Comparison of ENCODE assay signal across 40 cellular contexts in genomic region chr21:36646645-36647044, GRCh38. TPM values are rescaled to one million over a fixed set of nuclear protein-coding genes. Genes with fewer than 3 reads are reported as not detected.
"Had no signal": no experiment of that assay in that cellular context is flagged by ENCODE, and none has a peak within 500 bp of the region (broad histone marks: within the 10 kb centered on the region; RNA-seq: fewer than 3 reads in every experiment).

No MANE protein-coding gene starts in this region.

- FAIRE-seq: kidney had no signal

- H3K27ac Mint-ChIP-seq: activated CD4-positive, alpha-beta memory T cell treated with anti-CD3 and anti-CD28 coated beads for 36 hours; activated naive CD4-positive, alpha-beta T cell treated with anti-CD3 and anti-CD28 coated beads for 36 hours; activated naive CD8-positive, alpha-beta T cell treated with anti-CD3 and anti-CD28 coated beads, Interleukin-2, amount 10 ng/mL, durations not matched to agents 7 days and 5 days; activated T-helper 1 cell treated with anti-CD3 and anti-CD28 coated beads, Interleukin-12 subunit alpha, Interleukin-12 subunit beta, Interleukin-2, Interleukin-4 antibody, amounts not matched to agents 30 ng/mL and 10 ng/mL and 1 ng/mL, durations not matched to agents 14 hours and 24 hours and 36 hours; brain; immature natural killer cell; natural killer cell treated with Interleukin-12 subunit alpha and Interleukin-12 subunit beta and Interleukin-15 and Interleukin-18, amount 100 ng/mL, for 72 hours; progenitor cell of endocrine pancreas; stimulated activated memory B cell treated with anti-CD40 and anti-IgM and Interleukin-4, amounts not matched to agents 10 μg/mL and 1 μg/mL and 100 μg/mL, for 72 hours; T-helper 1 cell treated with Interleukin-12 subunit alpha and Interleukin-12 subunit beta and Interleukin-4 antibody, amounts not matched to agents 30 μg/mL and 1 μg/mL, for 36 hours had no signal

- H3K27me3 ChIP-seq: ascending aorta, ovary, thyroid gland, upper lobe of left lung had no signal

- DNase-seq: activated CD4-positive, alpha-beta memory T cell treated with anti-CD3 and anti-CD28 coated beads for 36 hours; activated CD4-positive, alpha-beta T cell treated with anti-CD3 and anti-CD28 coated beads for 48 hours; activated CD8-positive, alpha-beta memory T cell treated with anti-CD3 and anti-CD28 coated beads, Interleukin-2, amount 50 U/mL, for 4 hours; activated effector memory CD4-positive, alpha-beta T cell treated with anti-CD3 and anti-CD28 coated beads, Interleukin-2, amount 50 U/mL, for 16 hours; activated naive CD4-positive, alpha-beta T cell treated with anti-CD3 and anti-CD28 coated beads for 36 hours; activated naive CD8-positive, alpha-beta T cell treated with anti-CD3 and anti-CD28 coated beads, Interleukin-2, amount 10 ng/mL, durations not matched to agents 7 days and 5 days; activated T-cell treated with anti-CD3 and anti-CD28 coated beads, Interleukin-2, amount 50 U/mL, for 1 hour; dorsolateral prefrontal cortex; effector memory CD4-positive, alpha-beta T cell; head of caudate nucleus; hypothalamus; immature natural killer cell; kidney; left colon; mucosa of descending colon; ovary; stimulated activated CD4-positive, alpha-beta T cell treated with anti-CD3 and anti-CD28 coated beads, Interleukin-1b, Interleukin-23, amount 100 ng/mL, for 48 hours; stimulated activated CD4-positive, alpha-beta T cell treated with anti-CD3 and anti-CD28 coated beads, Interleukin-4, amount 100 ng/mL, for 4 hours; stimulated activated CD8-positive, alpha-beta memory T cell treated with anti-CD3 and anti-CD28 coated beads, Interleukin-4, amount 100 ng/mL, for 48 hours; stomach; T-helper 9 cell; thyroid gland; upper lobe of left lung; WERI-Rb-1 had no signal

- H3K4me2 ChIP-seq: smooth muscle cell had no signal

- ATAC-seq: activated CD4-positive, CD25-positive, alpha-beta regulatory T cell treated with anti-CD3 and anti-CD28 coated beads, Interleukin-2, amount 50 U/mL, for 24 hours; left colon; mucosa of descending colon; natural killer cell treated with Interleukin-12 subunit alpha and Interleukin-12 subunit beta and Interleukin-15 and Interleukin-18, amount 100 ng/mL, for 72 hours; sciatic nerve; stimulated activated memory B cell treated with anti-CD40 and anti-IgM and Interleukin-4, amounts not matched to agents 10 μg/mL and 1 μg/mL and 100 μg/mL, for 72 hours had no signal

- H3K4me1 ChIP-seq: ascending aorta, thyroid gland, upper lobe of left lung had no signal

- H3K36me3 ChIP-seq: ascending aorta, ovary, stomach, thyroid gland, upper lobe of left lung, WERI-Rb-1 had no signal

- H3K4me3 ChIP-seq: ascending aorta, coronary artery, dorsolateral prefrontal cortex, mucosa of descending colon, ovary, smooth muscle cell, stomach, thyroid gland, upper lobe of left lung had no signal

- H3K9me3 ChIP-seq: ascending aorta, mucosa of descending colon, ovary, stomach, thyroid gland, upper lobe of left lung had no signal

- H3K4me3 Mint-ChIP-seq: activated CD4-positive, alpha-beta memory T cell treated with anti-CD3 and anti-CD28 coated beads for 36 hours; activated naive CD4-positive, alpha-beta T cell treated with anti-CD3 and anti-CD28 coated beads for 36 hours; activated naive CD8-positive, alpha-beta T cell treated with anti-CD3 and anti-CD28 coated beads, Interleukin-2, amount 10 ng/mL, durations not matched to agents 7 days and 5 days; activated T-helper 1 cell treated with anti-CD3 and anti-CD28 coated beads, Interleukin-12 subunit alpha, Interleukin-12 subunit beta, Interleukin-2, Interleukin-4 antibody, amounts not matched to agents 30 ng/mL and 10 ng/mL and 1 ng/mL, durations not matched to agents 14 hours and 24 hours and 36 hours; brain; immature natural killer cell; natural killer cell treated with Interleukin-12 subunit alpha and Interleukin-12 subunit beta and Interleukin-15 and Interleukin-18, amount 100 ng/mL, for 72 hours; stimulated activated memory B cell treated with anti-CD40 and anti-IgM and Interleukin-4, amounts not matched to agents 10 μg/mL and 1 μg/mL and 100 μg/mL, for 72 hours; T-helper 1 cell treated with Interleukin-12 subunit alpha and Interleukin-12 subunit beta and Interleukin-4 antibody, amounts not matched to agents 30 μg/mL and 1 μg/mL, for 36 hours had no signal

- H3K9me3 Mint-ChIP-seq: activated CD4-positive, alpha-beta memory T cell treated with anti-CD3 and anti-CD28 coated beads for 36 hours; activated naive CD4-positive, alpha-beta T cell treated with anti-CD3 and anti-CD28 coated beads for 36 hours; activated naive CD8-positive, alpha-beta T cell treated with anti-CD3 and anti-CD28 coated beads, Interleukin-2, amount 10 ng/mL, durations not matched to agents 7 days and 5 days; activated T-helper 1 cell treated with anti-CD3 and anti-CD28 coated beads, Interleukin-12 subunit alpha, Interleukin-12 subunit beta, Interleukin-2, Interleukin-4 antibody, amounts not matched to agents 30 ng/mL and 10 ng/mL and 1 ng/mL, durations not matched to agents 14 hours and 24 hours and 36 hours; immature natural killer cell; natural killer cell treated with Interleukin-12 subunit alpha and Interleukin-12 subunit beta and Interleukin-15 and Interleukin-18, amount 100 ng/mL, for 72 hours; T-helper 1 cell treated with Interleukin-12 subunit alpha and Interleukin-12 subunit beta and Interleukin-4 antibody, amounts not matched to agents 30 μg/mL and 1 μg/mL, for 36 hours had no signal

- H3K36me3 Mint-ChIP-seq: activated CD4-positive, alpha-beta memory T cell treated with anti-CD3 and anti-CD28 coated beads for 36 hours; activated naive CD8-positive, alpha-beta T cell treated with anti-CD3 and anti-CD28 coated beads, Interleukin-2, amount 10 ng/mL, durations not matched to agents 7 days and 5 days; brain; immature natural killer cell; natural killer cell treated with Interleukin-12 subunit alpha and Interleukin-12 subunit beta and Interleukin-15 and Interleukin-18, amount 100 ng/mL, for 72 hours; stimulated activated memory B cell treated with anti-CD40 and anti-IgM and Interleukin-4, amounts not matched to agents 10 μg/mL and 1 μg/mL and 100 μg/mL, for 72 hours had no signal

- H3K4me1 Mint-ChIP-seq: activated naive CD8-positive, alpha-beta T cell treated with anti-CD3 and anti-CD28 coated beads, Interleukin-2, amount 10 ng/mL, durations not matched to agents 7 days and 5 days; brain; immature natural killer cell; stimulated activated memory B cell treated with anti-CD40 and anti-IgM and Interleukin-4, amounts not matched to agents 10 μg/mL and 1 μg/mL and 100 μg/mL, for 72 hours had no signal

- H3K27ac ChIP-seq: ascending aorta, coronary artery, dorsolateral prefrontal cortex, ovary, thyroid gland, upper lobe of left lung, WERI-Rb-1 had no signal

RNA-seq across cellular contexts. Expression of gene SIM2, which starts 52.3 kb away (rescaled TPM):
- total RNA-seq: activated CD8-positive, alpha-beta memory T cell treated with anti-CD3 and anti-CD28 coated beads for 36 hours; activated naive CD8-positive, alpha-beta T cell treated with anti-CD3 and anti-CD28 coated beads, Interleukin-2, amount 10 ng/mL, durations not matched to agents 7 days and 5 days; ascending aorta; cerebellum; endothelial cell of umbilical vein; fibroblast of lung; fibroblast of villous mesenchyme; mucosa of descending colon; sciatic nerve; smooth muscle cell; thyroid gland had no signal
- polyA plus RNA-seq: endothelial cell of umbilical vein, immature natural killer cell had no signal
